22 cellular contexts compared by ENCODE assay signal in genomic region chr7:151133986-151134742, GRCh38. TPM values are rescaled to one million over a fixed set of nuclear protein-coding genes. Genes with fewer than 3 reads are reported as not detected.
"Had no signal": no experiment of that assay in that cellular context is flagged by ENCODE, and none has a peak within 500 bp of the region (broad histone marks: within the 10 kb centered on the region; RNA-seq: fewer than 3 reads in every experiment).

No MANE protein-coding gene starts in this region.

- H3K4me1 ChIP-seq: breast epithelium, tibial artery had no signal

- H3K4me3 ChIP-seq: breast epithelium, coronary artery, mucosa of descending colon, tibial artery had no signal

- DNase-seq: activated CD4-positive, alpha-beta T cell treated with anti-CD3 and anti-CD28 coated beads, Interleukin-2, amount 10 ng/mL, durations not matched to agents 7 days and 5 days; activated CD8-positive, alpha-beta T cell treated with anti-CD3 and anti-CD28 coated beads, Interleukin-2, amount 10 ng/mL, durations not matched to agents 7 days and 5 days; mesenchymal stem cell; nucleus accumbens; retina; stimulated activated CD4-positive, alpha-beta T cell treated with anti-CD3 and anti-CD28 coated beads, Interleukin-1b, Interleukin-23, amount 100 ng/mL, for 48 hours had no signal

- ATAC-seq: activated CD4-positive, CD25-positive, alpha-beta regulatory T cell treated with anti-CD3 and anti-CD28 coated beads, Interleukin-2, amount 50 U/mL, for 24 hours; activated CD8-positive, alpha-beta T cell treated with anti-CD3 and anti-CD28 coated beads, Interleukin-2, amount 10 ng/mL, durations not matched to agents 7 days and 5 days; activated naive CD4-positive, alpha-beta T cell treated with anti-CD3 and anti-CD28 coated beads, Interleukin-2, amount 50 U/mL, for 72 hours; activated T-helper 17 cell treated with anti-CD3 and anti-CD28 coated beads, Interleukin-2, amount 50 U/mL, for 72 hours; mucosa of descending colon; SK-N-SH treated with all-trans-retinoic acid at 6 μM for 48 hours had no signal

- H3K27ac ChIP-seq: breast epithelium, coronary artery, tibial artery, VCaP had no signal

- H3K27me3 ChIP-seq: breast epithelium, tibial artery had no signal

- H3K9me3 ChIP-seq: breast epithelium, mucosa of descending colon, tibial artery had no signal

RNA-seq across cellular contexts. Expression of gene GBX1, which starts 33.3 kb away (rescaled TPM):
- total RNA-seq: activated CD4-positive, alpha-beta T cell treated with anti-CD3 and anti-CD28 coated beads, Interleukin-2, amount 10 ng/mL, durations not matched to agents 7 days and 5 days; activated CD8-positive, alpha-beta T cell treated with anti-CD3 and anti-CD28 coated beads, Interleukin-2, amount 10 ng/mL, durations not matched to agents 7 days and 5 days; breast epithelium; fibroblast of villous mesenchyme; kidney epithelial cell; liver; mucosa of descending colon; skeletal muscle tissue; T-helper 2 cell treated with Interferon-gamma antibody and Interleukin-4, amounts not matched to agents 100 ng/mL and 5 ng/mL, for 36 hours; urinary bladder had no signal
- polyA plus RNA-seq: liver, neural cell, urinary bladder had no signal

RNA-seq across cellular contexts. Expression of gene ASB10, which starts 52.9 kb away (rescaled TPM):
- total RNA-seq: activated CD4-positive, alpha-beta T cell treated with anti-CD3 and anti-CD28 coated beads, Interleukin-2, amount 10 ng/mL, durations not matched to agents 7 days and 5 days; activated CD8-positive, alpha-beta T cell treated with anti-CD3 and anti-CD28 coated beads, Interleukin-2, amount 10 ng/mL, durations not matched to agents 7 days and 5 days; activated naive CD4-positive, alpha-beta T cell treated with anti-CD3 and anti-CD28 coated beads, Interleukin-2, amount 50 U/mL, for 72 hours; activated T-helper 17 cell treated with anti-CD3 and anti-CD28 coated beads, Interleukin-2, amount 50 U/mL, for 72 hours; breast epithelium; fibroblast of villous mesenchyme; kidney epithelial cell; liver; mucosa of descending colon; T-helper 2 cell treated with Interferon-gamma antibody and Interleukin-4, amounts not matched to agents 100 ng/mL and 5 ng/mL, for 36 hours; urinary bladder had no signal
- polyA plus RNA-seq: liver, neural cell, urinary bladder had no signal
